Comparison of ENCODE assay signal across 16 cellular contexts in genomic region chr15:40242216-40242599, GRCh38. TPM values are rescaled to one million over a fixed set of nuclear protein-coding genes. Genes with fewer than 3 reads are reported as not detected.
"Had no signal": no experiment of that assay in that cellular context is flagged by ENCODE, and none has a peak within 500 bp of the region (broad histone marks: within the 10 kb centered on the region; RNA-seq: fewer than 3 reads in every experiment).

No MANE protein-coding gene starts in this region.

- DNase-seq: activated naive CD4-positive, alpha-beta T cell treated with anti-CD3 and anti-CD28 coated beads for 36 hours; colonic mucosa; effector CD8-positive, alpha-beta T cell; hypothalamus; lower lobe of right lung; natural killer cell; nucleus accumbens; psoas muscle; stimulated activated CD4-positive, alpha-beta T cell treated with anti-CD3 and anti-CD28 coated beads, Interleukin-12 subunit alpha, Interleukin-12 subunit beta, amount 100 ng/mL, for 4 hours; stimulated activated naive CD8-positive, alpha-beta T cell treated with anti-CD3 and anti-CD28 coated beads, Interleukin-15, Interleukin-2, amounts not matched to agents 100 U/mL and 50 U/mL, for 24 hours; SW 1271 had no signal

- H3K27ac ChIP-seq: colonic mucosa, lower lobe of right lung, psoas muscle, right lobe of liver had no signal

- H3K27me3 ChIP-seq: right lobe of liver had no signal

- H3K9me3 Mint-ChIP-seq: activated naive CD4-positive, alpha-beta T cell treated with anti-CD3 and anti-CD28 coated beads for 36 hours; natural killer cell; T-helper 2 cell treated with Interferon-gamma antibody and Interleukin-4, amounts not matched to agents 5 μg/mL and 100 μg/mL, for 36 hours had no signal

- H3K4me1 ChIP-seq: colonic mucosa, psoas muscle had no signal

- H3K4me3 Mint-ChIP-seq: activated naive CD4-positive, alpha-beta T cell treated with anti-CD3 and anti-CD28 coated beads for 36 hours; natural killer cell; T-helper 2 cell treated with Interferon-gamma antibody and Interleukin-4, amounts not matched to agents 5 μg/mL and 100 μg/mL, for 36 hours had no signal

- H3K36me3 ChIP-seq: colonic mucosa, lower lobe of right lung, right lobe of liver had no signal

- FAIRE-seq: astrocyte, urothelium cell line had no signal

- H3K27ac Mint-ChIP-seq: activated naive CD4-positive, alpha-beta T cell treated with anti-CD3 and anti-CD28 coated beads for 36 hours; natural killer cell; T-helper 2 cell treated with Interferon-gamma antibody and Interleukin-4, amounts not matched to agents 5 μg/mL and 100 μg/mL, for 36 hours had no signal

- H3K4me3 ChIP-seq: colonic mucosa, lower lobe of right lung, psoas muscle, right lobe of liver had no signal

- H3K9me3 ChIP-seq: colonic mucosa, lower lobe of right lung, psoas muscle, right lobe of liver had no signal

- H3K36me3 Mint-ChIP-seq: natural killer cell had no signal

- ATAC-seq: activated CD4-positive, CD25-positive, alpha-beta regulatory T cell treated with anti-CD3 and anti-CD28 coated beads, Interleukin-2, amount 50 U/mL, for 24 hours; lower lobe of right lung; natural killer cell; psoas muscle; right lobe of liver; stimulated activated naive CD8-positive, alpha-beta T cell treated with anti-CD3 and anti-CD28 coated beads, Interleukin-15, Interleukin-2, amounts not matched to agents 100 U/mL and 50 U/mL, for 24 hours had no signal

RNA-seq across cellular contexts. Expression of gene PAK6, which starts 3.3 kb away (rescaled TPM):
- total RNA-seq: activated naive CD4-positive, alpha-beta T cell treated with anti-CD3 and anti-CD28 coated beads for 36 hours had no signal

RNA-seq across cellular contexts. Expression of gene ANKRD63, which starts 40.7 kb away (rescaled TPM):
- total RNA-seq: activated naive CD4-positive, alpha-beta T cell treated with anti-CD3 and anti-CD28 coated beads for 36 hours; astrocyte; colonic mucosa; lower lobe of right lung; natural killer cell; psoas muscle had no signal
- polyA plus RNA-seq: psoas muscle had no signal
